8 cellular contexts compared by ENCODE assay signal in the genomic region with DNA sequence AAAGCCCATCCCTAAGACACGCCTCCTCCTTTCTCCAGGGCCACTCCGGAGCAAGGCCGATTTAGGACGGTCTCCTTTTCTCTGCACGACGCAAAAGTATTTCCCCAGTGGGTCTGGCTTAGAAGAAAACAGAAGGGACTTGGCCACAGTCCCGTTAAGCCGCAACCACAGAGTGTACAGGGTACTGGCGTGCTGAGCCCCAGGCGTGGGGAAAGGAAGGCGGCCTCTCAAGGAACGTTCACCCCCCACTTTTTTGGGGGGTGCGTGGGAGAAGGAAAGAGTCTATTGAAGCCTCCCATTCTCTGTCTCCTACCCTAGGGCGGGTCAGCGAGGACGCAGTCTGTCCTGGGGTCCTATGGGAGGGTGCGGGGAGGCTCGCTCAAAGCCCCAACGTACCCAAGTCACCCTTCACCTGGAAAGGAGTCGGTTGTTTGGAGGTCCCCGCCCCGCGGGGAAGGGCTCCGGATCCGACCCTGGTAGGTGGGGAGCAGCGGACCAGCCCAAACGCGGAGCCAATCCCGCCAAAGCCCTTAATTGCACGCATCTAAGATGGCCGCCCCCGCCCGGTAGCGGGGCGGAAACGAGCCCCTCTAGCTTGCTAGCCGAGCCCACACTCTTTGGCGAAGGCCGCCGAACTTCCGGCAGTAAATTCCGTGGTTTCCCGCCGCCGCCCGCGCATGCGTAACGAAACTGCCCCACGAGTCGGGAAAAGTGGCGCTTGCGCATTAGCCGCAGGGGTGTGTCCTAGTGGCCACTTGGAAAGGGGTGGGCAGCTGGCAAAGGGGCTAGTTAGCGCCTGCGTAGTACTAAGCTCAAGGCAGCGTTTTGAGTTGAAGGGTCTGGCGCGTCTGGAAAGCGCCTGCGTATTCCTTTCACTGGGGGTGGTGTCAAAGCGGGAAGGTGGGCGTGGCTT. TPM values are rescaled to one million over a fixed set of nuclear protein-coding genes. Genes with fewer than 3 reads are reported as not detected.
DNase-seq lines count a peak whose midpoint lies in the region; ATAC-seq and TF ChIP-seq lines count a peak whose summit lies in the region.

A gene with protein sequence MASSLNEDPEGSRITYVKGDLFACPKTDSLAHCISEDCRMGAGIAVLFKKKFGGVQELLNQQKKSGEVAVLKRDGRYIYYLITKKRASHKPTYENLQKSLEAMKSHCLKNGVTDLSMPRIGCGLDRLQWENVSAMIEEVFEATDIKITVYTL (minus strand): TSS at position 434 of the 913 bp plus-strand sequence. CDS start 722 bp downstream, outside the sequence.

- H3K9ac ChIP-seq in fibroblast of lung (ENCODE audit: insufficient read depth, low read length): peak within 1 kb of the TSS; percentile 95

- peak within 1 kb of the TSS; percentile 92 for H3K4me3 Mint-ChIP-seq in GM23338
- H3K4me3 Mint-ChIP-seq in naive thymus-derived CD4-positive, alpha-beta T cell: peak within 1 kb of the TSS; percentile 90 to 97 (median 96)

- intact Hi-C loops in naive thymus-derived CD4-positive, alpha-beta T cell (cut with micrococcal nuclease): loop anchor here (1.0 to 10.0 kb wide), 21 partner anchors 44 to 1957 kb away; partner anchors contain the start of genes FOXP4 (in 2 of the 2), SAYSD1 (in 2 of the 2), TBCC (in 2 of the 2) and TOMM6 (in 2 of the 2)

- no peaks in the 10 kb centered on the region for H3K27me3 ChIP-seq in DOHH2 (ENCODE audit: control insufficient read depth, low read length)
- H3K27me3 ChIP-seq in GM23338 (ENCODE audit: insufficient read depth): no peaks in the 10 kb centered on the region
- no peaks in the 10 kb centered on the region for H3K27me3 ChIP-seq in fibroblast of lung (ENCODE audit: control insufficient read depth, insufficient read depth, low read length)
- H3K27me3 ChIP-seq in naive thymus-derived CD4-positive, alpha-beta T cell (ENCODE audit: control insufficient read depth in 2 of 2, insufficient read depth in 2 of 2, low read length in 2 of 2): no peaks in the 10 kb centered on the region

- H2AFZ ChIP-seq in GM23338 (peak within 1 kb of the TSS; percentile 39; the same call in 1 of the 2 replicates), fibroblast of lung (ENCODE audit: low read length) (peak within 1 kb of the TSS; percentile 82)

- DNase-seq in GM23338 (ENCODE audit: low spot score) (peak; percentile 98), LHCN-M2 (ENCODE audit: low read depth) (peak; percentile 99), RPMI8226 (peak; percentile 99), fibroblast of lung (ENCODE audit: low read depth in 2 of 2) (peak; percentile 88 to 99)
- DNase-seq in activated T-helper 1 cell treated with anti-CD3 and anti-CD28 coated beads, Interleukin-2, amount 50 U/mL, for 16 hours (ENCODE audit: low read depth in 1 of 2, low spot score in 1 of 2): peak; percentile 99 to 100
- peak; percentile 99 to 100 (median 100) for DNase-seq in naive thymus-derived CD4-positive, alpha-beta T cell
- DNase-seq in stimulated activated naive CD4-positive, alpha-beta T cell (lab: John Stamatoyannopoulos, UW): peak; percentile 100

- H3K36me3 ChIP-seq in DOHH2 (ENCODE audit: control insufficient read depth, low read length): peaks cover 73% of the 10 kb centered on the region
- peaks cover 5% of the 10 kb centered on the region; the same call in 1 of the 2 replicates for H3K36me3 ChIP-seq in GM23338 (ENCODE audit: insufficient read depth)
- no peaks in the 10 kb centered on the region for H3K36me3 ChIP-seq in fibroblast of lung (ENCODE audit: control insufficient read depth, insufficient read depth, low read length)
- peaks cover 0 to 27% (median 0%) of the 10 kb centered on the region in 3 experiments for H3K36me3 ChIP-seq in naive thymus-derived CD4-positive, alpha-beta T cell (ENCODE audit: control insufficient read depth in 2 of 3, insufficient read depth in 3 of 3, low read length in 3 of 3)

- H3K4me1 ChIP-seq in DOHH2 (ENCODE audit: control insufficient read depth, low read length) (peaks cover 40% of the 10 kb centered on the region), GM23338 (ENCODE audit: insufficient read depth) (peaks cover 33% of the 10 kb centered on the region), fibroblast of lung (ENCODE audit: control insufficient read depth, extremely low read depth, insufficient read depth, low read length) (peaks cover 3% of the 10 kb centered on the region)
- peaks cover 30% of the 10 kb centered on the region in 2 donors for H3K4me1 ChIP-seq in naive thymus-derived CD4-positive, alpha-beta T cell (ENCODE audit: control insufficient read depth in 2 of 2, insufficient read depth in 2 of 2, low read length in 2 of 2)

- H3K9me3 Mint-ChIP-seq in GM23338: no peaks in the 10 kb centered on the region; the same call in 2 of the 3 replicates
- peaks cover 0 to 6% (median 0%) of the 10 kb centered on the region in 11 donors for H3K9me3 Mint-ChIP-seq in naive thymus-derived CD4-positive, alpha-beta T cell

- H3K9me3 ChIP-seq in DOHH2 (ENCODE audit: control insufficient read depth, insufficient read depth, low read length) (no peaks in the 10 kb centered on the region), fibroblast of lung (ENCODE audit: control insufficient read depth, insufficient read depth, low read depth, low read length) (no peaks in the 10 kb centered on the region)
- H3K9me3 ChIP-seq in naive thymus-derived CD4-positive, alpha-beta T cell (ENCODE audit: control insufficient read depth in 2 of 3, low read length in 3 of 3): no peaks in the 10 kb centered on the region

- peak; percentile 81 for ATAC-seq in GM23338
- ATAC-seq in naive thymus-derived CD4-positive, alpha-beta T cell: peak; percentile 80

- TF ChIP-seq CTCF in DOHH2 (IDR thresholded peaks at IDR 0.05; ENCODE audit: low read depth, low read length, poor library complexity, severe bottlenecking) (peak; percentile 10), GM23338 (conservative IDR thresholded peaks at IDR 0.05; ENCODE audit: low read depth in 2 of 2) (no peak), fibroblast of lung (conservative IDR thresholded peaks at IDR 0.05 in 1 of 2, IDR thresholded peaks at IDR 0.05 in 1 of 2; ENCODE audit: low read depth in 1 of 2, low read length in 2 of 2) (no peak)

- H3K9me2 ChIP-seq in DOHH2 (replicated peaks; ENCODE audit: control insufficient read depth, low read length) (no peaks in the 10 kb centered on the region), GM23338 (ENCODE audit: insufficient read depth) (no peaks in the 10 kb centered on the region)

- H3K79me2 ChIP-seq in DOHH2 (ENCODE audit: control insufficient read depth, low read length): peaks cover 54% of the 10 kb centered on the region
- peaks cover 45% of the 10 kb centered on the region for H3K79me2 ChIP-seq in GM23338 (replicated peaks; ENCODE audit: insufficient read depth)
- H3K79me2 ChIP-seq in fibroblast of lung (ENCODE audit: control insufficient read depth, insufficient read depth, low read length): peaks cover 35% of the 10 kb centered on the region

- peak within 1 kb of the TSS; percentile 99 for H3K4me2 ChIP-seq in DOHH2 (ENCODE audit: low read length)
- peak within 1 kb of the TSS; percentile 90 for H3K4me2 ChIP-seq in GM23338
- H3K4me2 ChIP-seq in fibroblast of lung (ENCODE audit: extremely low read depth, insufficient read depth, low read length): peak within 1 kb of the TSS; percentile 85

- H3K4me1 Mint-ChIP-seq in GM23338: peaks cover 31% of the 10 kb centered on the region
- peaks cover 39 to 64% (median 60%) of the 10 kb centered on the region in 7 donors for H3K4me1 Mint-ChIP-seq in naive thymus-derived CD4-positive, alpha-beta T cell

- CTCF ChIA-PET in naive thymus-derived CD4-positive, alpha-beta T cell (lab: Charles Lee): interaction anchor here (0.8 to 1.1 kb wide), 2 partner anchors 11 to 45 kb away, joined by 3 to 5 read pairs; no protein-coding TSS in a partner anchor

- H3K4me3 ChIP-seq in DOHH2 (ENCODE audit: low read length) (peak within 1 kb of the TSS; percentile 93), GM23338 (peak within 1 kb of the TSS; percentile 66), fibroblast of lung (replicated peaks in 1 of 4; ENCODE audit: control extremely low read depth in 1 of 4, insufficient read depth in 1 of 4, low read depth in 3 of 4, low read length in 4 of 4) (peak within 1 kb of the TSS; percentile 78 to 98 (median 84))
- peak within 1 kb of the TSS; percentile 78 for H3K4me3 ChIP-seq in naive thymus-derived CD4-positive, alpha-beta T cell (ENCODE audit: low read length)

- H3K27ac ChIP-seq in DOHH2 (ENCODE audit: low read depth, low read length): peak within 1 kb of the TSS; percentile 94
- peak within 1 kb of the TSS; percentile 99 for H3K27ac ChIP-seq in GM23338 (ENCODE audit: low read depth)
- H3K27ac ChIP-seq in fibroblast of lung (ENCODE audit: insufficient read depth, low read length): peak within 1 kb of the TSS; percentile 94
- peak within 1 kb of the TSS; percentile 95 for H3K27ac ChIP-seq in naive thymus-derived CD4-positive, alpha-beta T cell (ENCODE audit: low read depth, low read length)

- peaks cover 21% of the 10 kb centered on the region for H3K36me3 Mint-ChIP-seq in GM23338 (ENCODE audit: low read depth)
- H3K36me3 Mint-ChIP-seq in naive thymus-derived CD4-positive, alpha-beta T cell: peaks cover 4 to 31% (median 12%) of the 10 kb centered on the region in 5 donors

- POLR2A ChIA-PET in naive thymus-derived CD4-positive, alpha-beta T cell (lab: Charles Lee): interaction anchor here (0.8 to 1.7 kb wide), 14 partner anchors 9 to 715 kb away, joined by 3 to 8 read pairs (median 3); partner anchors contain the start of genes TOMM6 and TREML2

- H3K27me3 Mint-ChIP-seq in GM23338 (ENCODE audit: insufficient read depth, low read depth, poor library complexity): peaks cover 11% of the 10 kb centered on the region
- H3K27me3 Mint-ChIP-seq in naive thymus-derived CD4-positive, alpha-beta T cell: peaks cover 0 to 5% (median 0%) of the 10 kb centered on the region in 5 donors

- H4K20me1 ChIP-seq in DOHH2 (ENCODE audit: control insufficient read depth, insufficient read depth, low read depth, low read length): peaks cover 8% of the 10 kb centered on the region
- peaks cover 14% of the 10 kb centered on the region; the same call in 1 of the 2 replicates for H4K20me1 ChIP-seq in GM23338 (replicated peaks; ENCODE audit: insufficient read depth)
- H4K20me1 ChIP-seq in fibroblast of lung (ENCODE audit: control insufficient read depth, extremely low read depth, insufficient read depth, low read length): no peaks in the 10 kb centered on the region

- H3F3A ChIP-seq in DOHH2 (ENCODE audit: control insufficient read depth, insufficient read depth): peaks cover 16% of the 10 kb centered on the region
- peaks cover 2% of the 10 kb centered on the region; the same call in 1 of the 2 replicates for H3F3A ChIP-seq in GM23338 (replicated peaks; ENCODE audit: low read depth)

- peak within 1 kb of the TSS; percentile 98 for H3K27ac Mint-ChIP-seq in GM23338
- peak within 1 kb of the TSS; percentile 95 to 99 (median 97) for H3K27ac Mint-ChIP-seq in naive thymus-derived CD4-positive, alpha-beta T cell

RNA-seq across cellular contexts. Expression of the gene that starts here (rescaled TPM):
- total RNA-seq in GM23338 (2014; rRNA removed; shearing (Covaris generic)): 25.9 and 33.1 TPM in 2 replicates
- polyA plus RNA-seq in GM23338 (2016; fragmentation: Nextera tagmentation; extraction: Ambion mirVana): 49.9 and 60.8 TPM in 2 replicates
- 10.3 and 12.8 TPM in 2 replicates for total RNA-seq in LHCN-M2 (2014; rRNA removed)
- 14.9 TPM for polyA plus RNA-seq in LHCN-M2 (2012)
- 10.3 and 12.4 TPM in 2 replicates for total RNA-seq in fibroblast of lung
- 9.8 and 11.7 TPM in 2 replicates for polyA plus RNA-seq in fibroblast of lung
- polyA plus RNA-seq in fibroblast of lung (2012): 12.8 and 13.4 TPM in 2 replicates
- 0.27 TPM in 1 of 2 replicates, not detected in the other for polyA minus RNA-seq in fibroblast of lung (ENCODE audit: low replicate concordance)
- 10 to 100 TPM; 31.1 to 55.8 (median 39.9) TPM for total RNA-seq in naive thymus-derived CD4-positive, alpha-beta T cell
- 10 to 100 TPM; 44.6 to 55.8 TPM for polyA plus RNA-seq in naive thymus-derived CD4-positive, alpha-beta T cell

Comparison
In these comparisons a context has a peak if more than half of its experiments do, and no peak if none do; other contexts are left out.
1. Peak in every context shown above with its lines: DNase-seq, ATAC-seq, H3K4me3 ChIP-seq and H3K27ac ChIP-seq.